ENCODE assay signal across 25 cellular contexts in the genomic region with DNA sequence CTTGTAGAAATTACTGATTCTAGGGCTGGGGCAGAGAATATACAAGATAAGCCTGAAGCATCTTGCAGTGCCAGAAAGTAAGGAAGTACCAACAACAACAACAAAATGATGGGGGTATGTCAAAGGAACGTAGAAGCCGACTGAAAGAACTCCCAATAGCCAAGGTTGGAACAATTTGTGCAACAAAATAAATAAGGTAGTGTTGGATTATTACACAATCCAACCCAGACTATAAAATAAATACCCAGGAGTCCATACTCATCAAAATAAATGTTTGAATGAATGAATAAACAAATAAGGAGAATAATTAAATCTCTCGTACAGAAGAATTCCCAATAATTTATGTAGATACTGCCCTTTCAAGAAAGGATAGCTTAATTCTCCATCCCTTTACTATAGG.
"Had no signal": no experiment of that assay in that cellular context is flagged by ENCODE, and none has a peak within 500 bp of the region (broad histone marks: within the 10 kb centered on the region; RNA-seq: fewer than 3 reads in every experiment).

No MANE protein-coding gene starts in this region.

- DNase-seq: effector CD8-positive, alpha-beta T cell; effector memory CD8-positive, alpha-beta T cell; endodermal cell; erythroblast; esophagus squamous epithelium; foreskin fibroblast; foreskin melanocyte; gastrocnemius medialis; glutamatergic neuron; head of caudate nucleus; heart right ventricle; hippocampal formation; left cardiac atrium; left ventricle myocardium inferior; lower lobe of right lung; mesendoderm; midbrain; naive thymus-derived CD4-positive, alpha-beta T cell had no signal

- ATAC-seq: effector memory CD8-positive, alpha-beta T cell; esophagus mucosa; gastrocnemius medialis; heart right ventricle; left cardiac atrium; lower lobe of right lung; naive thymus-derived CD4-positive, alpha-beta T cell had no signal

- H3K27me3 ChIP-seq: esophagus squamous epithelium, gastrocnemius medialis, heart right ventricle had no signal

- FAIRE-seq: colon, endometrium, islet of Langerhans, keratinocyte had no signal

- H3K4me3 ChIP-seq: coronary artery, esophagus squamous epithelium, gastrocnemius medialis, heart right ventricle, left ventricle myocardium inferior, lower lobe of right lung had no signal

- H3K4me1 ChIP-seq: esophagus squamous epithelium, gastrocnemius medialis, left ventricle myocardium inferior, lower lobe of right lung had no signal

- H3K27ac ChIP-seq: coronary artery, epithelial cell of prostate, esophagus squamous epithelium, gastrocnemius medialis, heart right ventricle, left ventricle myocardium inferior, lower lobe of right lung had no signal

- H3K36me3 ChIP-seq: esophagus squamous epithelium, gastrocnemius medialis, heart right ventricle, left ventricle myocardium inferior, lower lobe of right lung had no signal

- H3K9me3 ChIP-seq: gastrocnemius medialis, lower lobe of right lung had no signal
